In the genomic region with DNA sequence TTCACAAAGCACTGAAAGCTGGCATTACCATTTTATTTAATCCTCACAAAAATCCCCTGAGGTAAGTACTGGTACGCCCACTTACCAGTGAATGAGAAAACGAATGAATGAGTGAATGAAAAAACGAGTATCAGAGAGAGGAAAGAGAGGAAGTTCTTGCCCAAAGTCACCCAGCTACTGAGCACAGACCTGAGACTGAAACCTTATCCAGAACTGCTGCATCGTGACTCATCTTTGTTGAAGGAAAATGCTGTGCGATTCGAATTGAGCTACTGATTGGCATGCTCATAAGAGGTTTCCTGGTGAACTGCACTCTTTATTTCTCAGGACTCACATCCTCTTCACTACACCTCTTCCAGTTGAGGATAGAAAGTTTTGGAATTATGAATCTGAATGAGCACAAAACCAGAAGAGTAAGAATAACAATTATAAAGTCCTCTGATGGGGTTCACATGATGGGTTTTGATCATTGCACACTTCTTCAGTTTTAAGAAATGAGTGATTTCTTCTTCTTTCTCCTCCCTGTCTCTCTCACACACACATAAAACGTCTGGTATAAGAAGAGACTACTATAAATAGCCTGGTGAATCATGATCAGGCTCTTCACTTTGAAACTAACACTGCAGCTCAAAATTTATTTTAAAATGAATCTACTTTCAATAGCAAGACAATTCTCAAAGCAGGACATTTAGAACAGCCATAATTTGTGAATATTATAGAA, we compare ENCODE assay signal across 8 cellular contexts. TPM values are rescaled to one million over a fixed set of nuclear protein-coding genes. Genes with fewer than 3 reads are reported as not detected.
A peak's percentile ranks its signal among the peaks of the same experiment; 100 is the strongest.
DNase-seq lines count a peak whose midpoint lies in the region; ATAC-seq and TF ChIP-seq lines count a peak whose summit lies in the region.

No MANE protein-coding gene starts in this region.

- peak; percentile 40 for ATAC-seq in HG03108 (IDR thresholded peaks at IDR 0.05; ENCODE audit: unreplicated experiment)
- no peak for ATAC-seq in T-helper 17 cell

- H3K4me1 Mint-ChIP-seq in activated CD4-positive, alpha-beta T cell treated with anti-CD3 and anti-CD28 coated beads, Interleukin-2, amount 10 ng/mL, durations not matched to agents 24 days and 14 days, result peaks cover 77% of the 10 kb centered on the region
- peaks cover 44% of the 10 kb centered on the region for H3K4me1 Mint-ChIP-seq in T-helper 17 cell

- H3K9me3 ChIP-seq in T-helper 17 cell (ENCODE audit: control insufficient read depth, low read length, poor library complexity, severe bottlenecking), result no peaks in the 10 kb centered on the region

- H3K27ac Mint-ChIP-seq in activated CD4-positive, alpha-beta T cell treated with anti-CD3 and anti-CD28 coated beads, Interleukin-2, amount 10 ng/mL, durations not matched to agents 24 days and 14 days, result peak overlapping the region; percentile 94
- H3K27ac Mint-ChIP-seq in T-helper 17 cell, result peak overlapping the region; percentile 2

- peak overlapping the region; percentile 68 for H3K4me3 Mint-ChIP-seq in activated CD4-positive, alpha-beta T cell treated with anti-CD3 and anti-CD28 coated beads, Interleukin-2, amount 10 ng/mL, durations not matched to agents 24 days and 14 days
- no peak overlapping the region for H3K4me3 Mint-ChIP-seq in T-helper 17 cell

- H3K9me3 Mint-ChIP-seq in activated CD4-positive, alpha-beta T cell treated with anti-CD3 and anti-CD28 coated beads, Interleukin-2, amount 10 ng/mL, durations not matched to agents 24 days and 14 days, result no peaks in the 10 kb centered on the region

- intact Hi-C loops in activated CD4-positive, alpha-beta T cell treated with anti-CD3 and anti-CD28 coated beads, Interleukin-2, amount 10 ng/mL, durations not matched to agents 24 days and 14 days (cut with micrococcal nuclease), result loop anchor here (1.0 to 10.0 kb wide), 9 partner anchors 61 to 1005 kb away; a partner anchor contains a TSS

- no peaks in the 10 kb centered on the region for H3K27me3 Mint-ChIP-seq in activated CD4-positive, alpha-beta T cell treated with anti-CD3 and anti-CD28 coated beads, Interleukin-2, amount 10 ng/mL, durations not matched to agents 24 days and 14 days
- peaks cover 5% of the 10 kb centered on the region for H3K27me3 Mint-ChIP-seq in T-helper 17 cell

- CTCF ChIA-PET in GM10248 (lab: Yijun Ruan, JAX), result interaction anchor here (0.6 to 2.4 kb wide), 7 partner anchors 10 to 161 kb away, joined by 3 to 14 read pairs (median 7); no protein-coding TSS in a partner anchor

- POLR2A ChIA-PET in GM10248 (lab: Yijun Ruan, JAX), result interaction anchor here (0.9 kb wide), 1 partner anchor 9 kb away, joined by 5 read pairs; no protein-coding TSS in a partner anchor

- peaks cover 80% of the 10 kb centered on the region for H3K36me3 Mint-ChIP-seq in activated CD4-positive, alpha-beta T cell treated with anti-CD3 and anti-CD28 coated beads, Interleukin-2, amount 10 ng/mL, durations not matched to agents 24 days and 14 days (ENCODE audit: low read depth)
- H3K36me3 Mint-ChIP-seq in T-helper 17 cell (ENCODE audit: low read depth), result peaks cover 3% of the 10 kb centered on the region

- no peak for TF ChIP-seq CTCF in GM10248 (IDR thresholded peaks at IDR 0.05; ENCODE audit: control extremely low read depth, extremely low read depth, low read depth, missing control alignments)

- DNase-seq in activated CD4-positive, alpha-beta T cell treated with anti-CD3 and anti-CD28 coated beads, Interleukin-2, amount 10 ng/mL, durations not matched to agents 24 days and 14 days, result peak; percentile 85
- no peak for DNase-seq in activated CD4-positive, alpha-beta T cell treated with anti-CD3 and anti-CD28 coated beads, Interleukin-2, amount 50 U/mL, for 4 hours
- no peak for DNase-seq in T-helper 17 cell
- DNase-seq in foreskin melanocyte, result peak; percentile 76
- no peak for DNase-seq in KG1 (lab: John Stamatoyannopoulos, UW)
- DNase-seq in GM10248 (ENCODE audit: extremely low spot score), result no peak
- no peak for DNase-seq in NCI-H1105 (lab: John Stamatoyannopoulos, UW)

RNA-seq across cellular contexts. Expression of a gene that starts 32.1 kb away (rescaled TPM):
- total RNA-seq in activated CD4-positive, alpha-beta T cell treated with anti-CD3 and anti-CD28 coated beads, Interleukin-2, amount 10 ng/mL, durations not matched to agents 24 days and 14 days, result 138 and 146 TPM in 2 replicates
- total RNA-seq in T-helper 17 cell, result 1 to 10 TPM; 2.1 to 3.4 TPM

Comparison
In these comparisons a context has a peak if more than half of its experiments do, and no peak if none do; other contexts are left out.
1. DNase-seq: peak in activated CD4-positive, alpha-beta T cell treated with anti-CD3 and anti-CD28 coated beads, Interleukin-2, amount 10 ng/mL, durations not matched to agents 24 days and 14 days (single experiment) and foreskin melanocyte (single experiment); none in activated CD4-positive, alpha-beta T cell treated with anti-CD3 and anti-CD28 coated beads, Interleukin-2, amount 50 U/mL, for 4 hours (0 of 2), T-helper 17 cell (0 of 3), KG1 (single experiment), GM10248 (single experiment) and NCI-H1105 (single experiment).
2. RNA of a gene that starts 32.1 kb away (total RNA-seq): 138 to 146 TPM in activated CD4-positive, alpha-beta T cell treated with anti-CD3 and anti-CD28 coated beads, Interleukin-2, amount 10 ng/mL, durations not matched to agents 24 days and 14 days; 2.1 to 3.4 TPM in T-helper 17 cell; every median in the first group is over 10 times any median in the second.